Comparison of ENCODE assay signal across 8 cellular contexts in genomic region chr10:94363251-94363565, GRCh38. TPM values are rescaled to one million over a fixed set of nuclear protein-coding genes. Genes with fewer than 3 reads are reported as not detected.
A peak's percentile ranks its signal among the peaks of the same experiment; 100 is the strongest.
DNase-seq lines count a peak whose midpoint lies in the region; ATAC-seq and TF ChIP-seq lines count a peak whose summit lies in the region.

No MANE protein-coding gene starts in this region.

- peaks cover 9% of the 10 kb centered on the region for H3K36me3 Mint-ChIP-seq in progenitor cell of endocrine pancreas (ENCODE audit: insufficient read depth)

- H3K9me2 ChIP-seq in MM.1S (replicated peaks; ENCODE audit: insufficient read depth, low read length) = no peaks in the 10 kb centered on the region

- peak overlapping the region; percentile 80 for H3K4me3 ChIP-seq in MM.1S (ENCODE audit: low read length)

- H3K9me3 Mint-ChIP-seq in progenitor cell of endocrine pancreas (ENCODE audit: low read depth) = no peaks in the 10 kb centered on the region

- ATAC-seq in Right ventricle myocardium inferior (peak; percentile 33), left cardiac atrium (no peak)

- H3K27ac ChIP-seq in MM.1S (ENCODE audit: low read length) = no peak overlapping the region
- H3K27ac ChIP-seq in epithelial cell of prostate = peak overlapping the region; percentile 70

- peak overlapping the region; percentile 72 for H3K4me2 ChIP-seq in MM.1S (ENCODE audit: low read depth, low read length)

- H3K9me3 ChIP-seq in MM.1S (replicated peaks; ENCODE audit: insufficient read depth, low read length) = no peaks in the 10 kb centered on the region

- H3K27me3 ChIP-seq in MM.1S (replicated peaks; ENCODE audit: insufficient read depth, low read length) = no peaks in the 10 kb centered on the region

- H3K9ac ChIP-seq in MM.1S (ENCODE audit: low read length) = peak overlapping the region; percentile 17; the same call in 1 of the 2 replicates

- peak overlapping the region; percentile 78 for H2AFZ ChIP-seq in MM.1S (ENCODE audit: low read length)

- H3K4me1 Mint-ChIP-seq in progenitor cell of endocrine pancreas (ENCODE audit: low read depth) = peaks cover 13% of the 10 kb centered on the region

- peak overlapping the region; percentile 94 for H3K4me3 Mint-ChIP-seq in progenitor cell of endocrine pancreas (ENCODE audit: low read depth)

- peaks cover 44% of the 10 kb centered on the region for H3K79me2 ChIP-seq in MM.1S (ENCODE audit: low read length)

- H3K27ac Mint-ChIP-seq in progenitor cell of endocrine pancreas = no peak overlapping the region

- no peaks in the 10 kb centered on the region for H3F3A ChIP-seq in MM.1S (ENCODE audit: insufficient read depth, low read length)

- H3K27me3 Mint-ChIP-seq in progenitor cell of endocrine pancreas = peaks cover 15% of the 10 kb centered on the region

- TF ChIP-seq CTCF in MM.1S (IDR thresholded peaks at IDR 0.05; ENCODE audit: low read length) (no peak), progenitor cell of endocrine pancreas (IDR thresholded peaks at IDR 0.05; ENCODE audit: unreplicated experiment) (no peak)

- no peaks in the 10 kb centered on the region for H4K20me1 ChIP-seq in MM.1S (ENCODE audit: insufficient read depth, low read length)

- DNase-seq in Right ventricle myocardium inferior (ENCODE audit: missing footprints) = no peak
- no peak for DNase-seq in left cardiac atrium
- no peak for DNase-seq in MM.1S
- DNase-seq in epithelial cell of prostate (ENCODE audit: low read depth, low spot score) = no peak
- no peak for DNase-seq in progenitor cell of endocrine pancreas (ENCODE audit: low spot score, unreplicated experiment)
- no peak for DNase-seq in NCI-H2227 (lab: John Stamatoyannopoulos, UW; ENCODE audit: unreplicated experiment)
- no peak for DNase-seq in 8988T
- no peak for DNase-seq in GM19238 (ENCODE audit: insufficient read length, low spot score)

- intact Hi-C loops in Right ventricle myocardium inferior (cut with DNase I) = loop anchor here (2.0 kb wide), 2 partner anchors 40 to 80 kb away; partner anchors contain the start of gene TBC1D12
- intact Hi-C loops in left cardiac atrium (cut with DNase I) = loop anchor here (5.0 kb wide), 1 partner anchor 39 kb away; the partner anchor contains the start of gene TBC1D12 (in 2 of the 2)

- peaks cover 13% of the 10 kb centered on the region; the same call in 1 of the 2 replicates for H3K4me1 ChIP-seq in MM.1S (ENCODE audit: low read length)

- no peaks in the 10 kb centered on the region; the same call in 1 of the 2 replicates for H3K36me3 ChIP-seq in MM.1S (replicated peaks; ENCODE audit: insufficient read depth, low read length)

RNA-seq across cellular contexts. Expression of gene NOC3L, which starts 0.5 kb away (rescaled TPM):
- total RNA-seq in Right ventricle myocardium inferior (8.1 TPM), left cardiac atrium (10 to 100 TPM in 1 of 2 donors, 1 to 10 TPM in 1; 10.0 to 11.5 TPM), progenitor cell of endocrine pancreas (20.4 and 21.8 TPM in 2 replicates)

RNA-seq across cellular contexts. Expression of gene TBC1D12, which starts 39.1 kb away (rescaled TPM):
- 4.6 TPM for total RNA-seq in Right ventricle myocardium inferior
- 1 to 10 TPM; 6.6 to 6.9 TPM for total RNA-seq in left cardiac atrium
- 7.4 and 8.0 TPM in 2 replicates for total RNA-seq in progenitor cell of endocrine pancreas
